ENCODE assay signal across 10 cellular contexts in the genomic region with DNA sequence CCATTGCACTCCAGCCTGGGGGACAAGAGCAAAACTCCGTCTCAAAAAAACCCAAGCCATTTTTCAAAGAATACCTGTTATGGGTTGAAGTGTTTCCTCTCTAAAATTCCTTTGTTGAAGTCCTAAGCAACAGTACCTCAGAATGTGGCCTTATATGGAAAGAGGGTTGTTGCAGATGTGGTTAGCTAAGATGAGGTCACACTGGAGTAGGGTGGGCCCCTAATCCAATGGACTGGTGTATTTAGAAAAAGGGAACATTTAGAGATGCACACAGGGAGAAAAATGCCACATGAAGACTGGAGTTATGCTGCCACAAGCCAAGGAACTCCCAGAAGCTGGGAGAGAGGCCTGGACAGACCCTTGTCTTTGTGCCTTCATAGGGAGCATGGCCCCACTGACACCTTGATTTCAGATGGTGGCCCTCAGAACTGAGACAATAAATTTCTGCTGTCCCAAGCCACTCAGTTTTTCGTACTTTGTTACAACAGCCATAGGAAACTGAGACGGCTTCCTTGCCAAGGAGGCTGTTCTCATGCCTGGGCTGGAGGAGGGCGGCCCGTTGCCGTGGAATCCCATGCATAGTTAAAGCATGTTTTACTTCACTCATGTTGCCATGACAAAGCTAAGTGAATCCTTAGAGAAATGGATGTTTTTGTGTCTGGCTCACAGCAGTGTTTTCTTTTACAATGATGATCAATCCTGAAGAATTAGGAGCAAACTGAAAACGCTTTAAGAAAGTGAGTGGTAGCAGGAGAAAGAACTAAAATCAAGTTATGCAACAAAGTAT. TPM values are rescaled to one million over a fixed set of nuclear protein-coding genes. Genes with fewer than 3 reads are reported as not detected.
DNase-seq lines count a peak whose midpoint lies in the region; ATAC-seq and TF ChIP-seq lines count a peak whose summit lies in the region.
"Had no signal": no experiment of that assay in that cellular context is flagged by ENCODE, and none has a peak within 500 bp of the region (broad histone marks: within the 10 kb centered on the region; RNA-seq: fewer than 3 reads in every experiment).

No MANE protein-coding gene starts in this region.

- DNase-seq in GM04503 (ENCODE audit: low read depth) (peak; percentile 58), adipocyte (ENCODE audit: low read depth) (peak; percentile 73), heart right ventricle (peak in 1 of 2 donors; percentile 8), gastrocnemius medialis (no peak), DMS 273 treated with DMSO at 0.1 percent for 48 hours (lab: John Stamatoyannopoulos, UW) (no peak), adrenal gland (no peak), KBM-7 (no peak), RPMI8226 (no peak)
- DNase-seq: activated T-cell treated with anti-CD3 and anti-CD28 coated beads, Interleukin-2, amount 50 U/mL, for 4 hours; NCI-H526 had no signal

- ATAC-seq in heart right ventricle (peak in 7 of 8 donors; percentile 22 to 76 (median 69)), gastrocnemius medialis (no peak)
- ATAC-seq: activated T-cell treated with anti-CD3 and anti-CD28 coated beads, Interleukin-2, amount 50 U/mL, for 4 hours had no signal

- H3K27ac ChIP-seq in heart right ventricle (peak overlapping the region in 5 of 10 donors; percentile 1 to 52 (median 40)), gastrocnemius medialis (peak overlapping the region in 3 of 4 donors; percentile 35 to 46 (median 43)), adrenal gland (no peak overlapping the region)

- H3K4me1 ChIP-seq in adipocyte (ENCODE audit: control insufficient read depth, insufficient read depth, low read length): peaks cover 21% of the 10 kb centered on the region
- H3K4me1 ChIP-seq in heart right ventricle: peaks cover 0 to 22% (median 0%) of the 10 kb centered on the region in 9 donors
- peaks cover 9 to 13% of the 10 kb centered on the region in 2 donors for H3K4me1 ChIP-seq in gastrocnemius medialis
- H3K4me1 ChIP-seq in adrenal gland (replicated peaks in 1 of 2): peaks cover 4 to 8% of the 10 kb centered on the region in 2 donors

- H3K4me3 ChIP-seq in adipocyte (ENCODE audit: low read length) (no peak overlapping the region), heart right ventricle (no peak overlapping the region), gastrocnemius medialis (no peak overlapping the region), adrenal gland (no peak overlapping the region)

- no peak overlapping the region for H3K9ac ChIP-seq in adipocyte (ENCODE audit: low read length)

- TF ChIP-seq CTCF in heart right ventricle (IDR thresholded peaks at IDR 0.05) (no peak), gastrocnemius medialis (IDR thresholded peaks at IDR 0.05 in 4 of 5, conservative IDR thresholded peaks at IDR 0.05 in 1 of 5) (no peak), adrenal gland (IDR thresholded peaks at IDR 0.05) (no peak)

- H3K9me3 ChIP-seq in adipocyte (ENCODE audit: control insufficient read depth, low read length) (no peaks in the 10 kb centered on the region), heart right ventricle (no peaks in the 10 kb centered on the region), gastrocnemius medialis (no peaks in the 10 kb centered on the region), adrenal gland (replicated peaks in 1 of 3) (no peaks in the 10 kb centered on the region)

- WGBS in heart right ventricle, 2 donors: 52 to 58% methylated on average over 7 of the region's 7 CpGs
- WGBS in adrenal gland, 4 donors: 64 to 87% (median 78%) methylated on average over 3 to 7 of the region's 7 CpGs

- no peaks in the 10 kb centered on the region for H3K27me3 ChIP-seq in adipocyte (replicated peaks; ENCODE audit: control insufficient read depth, insufficient read depth, low read length)
- peaks cover 0 to 4% (median 0%) of the 10 kb centered on the region in 7 donors for H3K27me3 ChIP-seq in heart right ventricle
- H3K27me3 ChIP-seq in gastrocnemius medialis: no peaks in the 10 kb centered on the region
- no peaks in the 10 kb centered on the region for H3K27me3 ChIP-seq in adrenal gland

- H3K36me3 ChIP-seq in adipocyte (ENCODE audit: control insufficient read depth, insufficient read depth, low read length, severe bottlenecking) (peaks cover 38% of the 10 kb centered on the region), heart right ventricle (peaks cover 0 to 62% (median 0%) of the 10 kb centered on the region in 9 donors), gastrocnemius medialis (no peaks in the 10 kb centered on the region), adrenal gland (replicated peaks in 1 of 2) (peaks cover 0 to 16% of the 10 kb centered on the region in 2 donors)

- in situ Hi-C loops in gastrocnemius medialis (cut with MboI; ENCODE audit: low sequenced_read_pairs in 4 of 4): no loop called here
- in situ Hi-C loops in KBM-7 (cut with MboI; ENCODE audit: low pct_unique_long_range_greater_than_20kb, low sequenced_read_pairs): no loop called here

- intact Hi-C loops in heart right ventricle (cut with DNase I): no loop called here
- intact Hi-C loops in gastrocnemius medialis (cut with DNase I; ENCODE audit: low total_unique reads): loop anchor here (2.0 kb wide), 1 partner anchor 25 kb away; no protein-coding TSS in a partner anchor
- intact Hi-C loops in adrenal gland (cut with DNase I): no loop called here

- TF ChIP-seq POLR2A in gastrocnemius medialis (IDR thresholded peaks at IDR 0.05) (no peak), adrenal gland (IDR thresholded peaks at IDR 0.05) (no peak)

RNA-seq across cellular contexts. Expression of gene TRAPPC2, which starts 16.5 kb away (rescaled TPM):
- total RNA-seq in heart right ventricle: 1 to 10 TPM; 4.9 to 9.3 (median 6.1) TPM
- 1 to 10 TPM; 3.8 to 5.5 TPM for polyA plus RNA-seq in heart right ventricle
- total RNA-seq in gastrocnemius medialis: 1 to 10 TPM; 1.4 to 4.3 (median 2.9) TPM
- 10 to 100 TPM in 7 of 8 donors, 1 to 10 TPM in 1; 8.8 to 20.5 (median 12.6) TPM for total RNA-seq in adrenal gland
- 1 to 10 TPM; 4.3 to 6.8 (median 6.2) TPM for polyA plus RNA-seq in adrenal gland

RNA-seq across cellular contexts. Expression of gene OFD1, which starts 16.7 kb away (rescaled TPM):
- total RNA-seq in heart right ventricle: 10 to 100 TPM in 1 of 10 donors, 1 to 10 TPM in 9; 7.8 to 11.4 (median 9.2) TPM
- 10 to 100 TPM in 1 of 2 donors, 1 to 10 TPM in 1; 7.6 to 51.5 TPM for polyA plus RNA-seq in heart right ventricle
- total RNA-seq in gastrocnemius medialis: 1 to 10 TPM; 2.8 to 8.0 (median 7.0) TPM
- total RNA-seq in adrenal gland: 10 to 100 TPM in 6 of 8 donors, 1 to 10 TPM in 2; 5.6 to 21.0 (median 14.1) TPM
- 100 to 1,000 TPM in 1 of 3 donors, 10 to 100 TPM in 2; 11.8 to 129 (median 65.6) TPM for polyA plus RNA-seq in adrenal gland

RNA-seq across cellular contexts. Expression of gene RAB9A, which starts 29.0 kb away (rescaled TPM):
- 10 to 100 TPM; 16.9 to 28.9 (median 20.9) TPM for total RNA-seq in heart right ventricle
- polyA plus RNA-seq in heart right ventricle: 10 to 100 TPM in 1 of 2 donors, 1 to 10 TPM in 1; 5.1 to 19.6 TPM
- total RNA-seq in gastrocnemius medialis: 10 to 100 TPM; 15.0 to 21.7 (median 18.5) TPM
- 100 to 1,000 TPM in 1 of 8 donors, 10 to 100 TPM in 7; 49.1 to 153 (median 66.9) TPM for total RNA-seq in adrenal gland
- polyA plus RNA-seq in adrenal gland: 10 to 100 TPM; 23.8 to 75.1 (median 28.2) TPM

Comparison
In these comparisons a context has a peak if more than half of its experiments do, and no peak if none do; other contexts are left out.
1. DNase-seq: peak in GM04503 (single experiment) and adipocyte (single experiment); none in gastrocnemius medialis (0 of 2), DMS 273 treated with DMSO at 0.1 percent for 48 hours (single experiment), adrenal gland (0 of 7), KBM-7 (single experiment) and RPMI8226 (single experiment).
2. ATAC-seq: peak in heart right ventricle (7 of 8); none in gastrocnemius medialis (0 of 2).
3. H3K27ac ChIP-seq: peak in gastrocnemius medialis (3 of 4); none in adrenal gland (0 of 5).